Comparison of ENCODE assay signal across 23 cellular contexts in the genomic region with DNA sequence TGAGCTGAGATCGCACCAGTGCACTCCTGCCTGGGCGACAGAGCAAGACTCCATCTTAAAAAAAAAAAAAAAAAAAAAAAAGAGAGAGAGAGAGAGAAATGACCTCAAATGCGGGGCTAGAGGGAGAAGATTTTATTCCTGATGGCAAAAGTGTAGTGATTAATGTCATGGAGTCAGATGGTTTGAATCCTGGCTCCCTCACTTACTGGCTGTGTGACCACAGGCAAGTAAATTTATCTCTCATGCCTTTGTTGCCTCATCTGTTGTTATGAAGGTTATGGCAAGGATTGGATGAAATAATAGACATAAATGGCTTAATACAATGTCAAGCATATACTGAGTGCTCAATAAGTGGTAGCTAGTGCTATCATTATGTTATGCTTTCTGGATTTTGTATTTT. TPM values are rescaled to one million over a fixed set of nuclear protein-coding genes. Genes with fewer than 3 reads are reported as not detected.
"Had no signal": no experiment of that assay in that cellular context is flagged by ENCODE, and none has a peak within 500 bp of the region (broad histone marks: within the 10 kb centered on the region; RNA-seq: fewer than 3 reads in every experiment).

No MANE protein-coding gene starts in this region.

- ATAC-seq: activated CD8-positive, alpha-beta T cell treated with anti-CD3 and anti-CD28 coated beads for 36 hours; activated T-cell treated with anti-CD3 and anti-CD28 coated beads, Interleukin-2, amount 50 U/mL, for 4 hours; activated T-helper 17 cell treated with anti-CD3 and anti-CD28 coated beads, Interleukin-2, amount 50 U/mL, for 72 hours; effector memory CD8-positive, alpha-beta T cell; gastroesophageal sphincter; left lobe of liver; naive thymus-derived CD4-positive, alpha-beta T cell; psoas muscle had no signal

- H3K36me3 ChIP-seq: gastroesophageal sphincter, tibial nerve had no signal

- H3K27ac ChIP-seq: gastroesophageal sphincter, parathyroid adenoma, psoas muscle, tibial nerve had no signal

- H3K9me3 Mint-ChIP-seq: activated T-cell treated with anti-CD3 and anti-CD28 coated beads, Interleukin-2, amount 50 U/mL, for 4 hours; activated T-helper 17 cell treated with anti-CD3 and anti-CD28 coated beads, Interleukin-2, amount 50 U/mL, for 72 hours had no signal

- H3K9ac ChIP-seq: parathyroid adenoma had no signal

- H3K27ac Mint-ChIP-seq: activated B cell treated with CpG ODN at 0.5 μM for 24 hours; activated CD8-positive, alpha-beta T cell treated with anti-CD3 and anti-CD28 coated beads for 36 hours; activated T-helper 17 cell treated with anti-CD3 and anti-CD28 coated beads, Interleukin-2, amount 50 U/mL, for 72 hours; effector memory CD8-positive, alpha-beta T cell; naive thymus-derived CD4-positive, alpha-beta T cell had no signal

- H3K4me1 Mint-ChIP-seq: activated T-helper 17 cell treated with anti-CD3 and anti-CD28 coated beads, Interleukin-2, amount 50 U/mL, for 72 hours had no signal

- H3K36me3 Mint-ChIP-seq: naive thymus-derived CD4-positive, alpha-beta T cell had no signal

- H2AFZ ChIP-seq: parathyroid adenoma had no signal

- H3K27me3 ChIP-seq: dorsolateral prefrontal cortex, gastroesophageal sphincter, tibial nerve had no signal

- H3K27me3 Mint-ChIP-seq: activated B cell treated with CpG ODN at 0.5 μM for 24 hours had no signal

- H3K4me3 ChIP-seq: coronary artery, dorsolateral prefrontal cortex, gastroesophageal sphincter, psoas muscle, tibial nerve had no signal

- H3K4me3 Mint-ChIP-seq: activated B cell treated with CpG ODN at 0.5 μM for 24 hours; activated CD8-positive, alpha-beta T cell treated with anti-CD3 and anti-CD28 coated beads for 36 hours; activated T-cell treated with anti-CD3 and anti-CD28 coated beads, Interleukin-2, amount 50 U/mL, for 4 hours; activated T-helper 17 cell treated with anti-CD3 and anti-CD28 coated beads, Interleukin-2, amount 50 U/mL, for 72 hours; effector memory CD8-positive, alpha-beta T cell; mesothelial cell of epicardium; naive thymus-derived CD4-positive, alpha-beta T cell had no signal

- FAIRE-seq: bronchial epithelial cell had no signal

- DNase-seq: activated B cell treated with CpG ODN at 0.5 μM for 24 hours; activated CD4-positive, alpha-beta T cell treated with anti-CD3 and anti-CD28 coated beads, Interleukin-2, amount 50 U/mL, for 1 hour; activated CD8-positive, alpha-beta T cell treated with anti-CD3 and anti-CD28 coated beads for 36 hours; activated gamma-delta T cell treated with Interleukin-2 at 50 U/mL for 16 hours; activated naive CD4-positive, alpha-beta T cell treated with anti-CD3 and anti-CD28 coated beads, Interleukin-2, amount 50 U/mL, for 16 hours; activated T-cell treated with anti-CD3 and anti-CD28 coated beads, Interleukin-2, amount 50 U/mL, for 4 hours; amygdala; dorsolateral prefrontal cortex; effector memory CD8-positive, alpha-beta T cell; erythroblast; head of caudate nucleus; naive thymus-derived CD4-positive, alpha-beta T cell; psoas muscle; stimulated activated naive CD4-positive, alpha-beta T cell; T-helper 2 cell had no signal

RNA-seq across cellular contexts. Expression of gene RIN2, which starts 29.3 kb away (rescaled TPM):
- total RNA-seq: activated CD8-positive, alpha-beta T cell treated with anti-CD3 and anti-CD28 coated beads for 36 hours; activated T-helper 17 cell treated with anti-CD3 and anti-CD28 coated beads, Interleukin-2, amount 50 U/mL, for 72 hours had no signal
- polyA plus RNA-seq: naive thymus-derived CD4-positive, alpha-beta T cell had no signal
